Comparison of ENCODE assay signal across 14 cellular contexts in genomic region chr6:150293423-150294280, GRCh38.
DNase-seq lines count a peak whose midpoint lies in the region; ATAC-seq, FAIRE-seq and TF ChIP-seq lines count a peak whose summit lies in the region.
"Had no signal": no experiment of that assay in that cellular context is flagged by ENCODE, and none has a peak within 500 bp of the region (broad histone marks: within the 10 kb centered on the region; RNA-seq: fewer than 3 reads in every experiment).

No MANE protein-coding gene starts in this region.

- no peak overlapping the region for H2BK20ac ChIP-seq in IMR-90 (ENCODE audit: low read depth, low read length)

- dilution Hi-C loops in IMR-90 (cut with HindIII; ENCODE audit: low sequenced_read_pairs, unreplicated experiment), result no loop called here

- H3K9me3 ChIP-seq in IMR-90 (ENCODE audit: control insufficient read depth, insufficient read depth, low read length), result peaks cover 9% of the 10 kb centered on the region
- H3K9me3 ChIP-seq: ovary had no signal

- H3K14ac ChIP-seq in IMR-90 (replicated peaks; ENCODE audit: low read depth, low read length), result no peak overlapping the region

- TF ChIP-seq RAD21 in IMR-90 (IDR thresholded peaks at IDR 0.05; ENCODE audit: low read length), result no peak

- no peaks in the 10 kb centered on the region for H3K4me1 ChIP-seq in IMR-90 (ENCODE audit: control insufficient read depth, insufficient read depth, low read length)

- TF ChIP-seq POLR2A in IMR-90 (IDR thresholded peaks at IDR 0.05; ENCODE audit: low read depth, low read length) (no peak), GM12892 (IDR thresholded peaks at IDR 0.05; ENCODE audit: low read depth, low read length) (no peak)

- H3K4me3 ChIP-seq in IMR-90 (ENCODE audit: insufficient read depth, low read depth, low read length), result no peak overlapping the region
- H3K4me3 ChIP-seq: ovary, SK-N-MC had no signal

- no peaks in the 10 kb centered on the region for H4K20me1 ChIP-seq in IMR-90 (ENCODE audit: insufficient read depth, low read length)

- H2BK15ac ChIP-seq in IMR-90 (ENCODE audit: low read depth, low read length), result no peak overlapping the region

- H3K9me1 ChIP-seq in IMR-90 (ENCODE audit: insufficient read depth, low read length), result no peaks in the 10 kb centered on the region

- no peak overlapping the region for H3K56ac ChIP-seq in IMR-90 (ENCODE audit: extremely low read depth, insufficient read depth, low read length)

- H3K4me2 ChIP-seq in IMR-90 (ENCODE audit: low read depth, low read length), result no peak overlapping the region

- H2BK120ac ChIP-seq in IMR-90 (ENCODE audit: low read depth, low read length), result no peak overlapping the region

- WGBS in IMR-90 (ENCODE audit: extremely low coverage in 2 of 2, insufficient read length in 1 of 2), 2 experiments, result no CpG with 5 or more reads among the region's 2 CpGs

- CTCF ChIA-PET in IMR-90 (lab: Yijun Ruan, JAX), result interaction anchor here (0.6 kb wide), 1 partner anchor 213 kb away, joined by 5 read pairs; no protein-coding TSS in a partner anchor

- H2AK5ac ChIP-seq in IMR-90 (ENCODE audit: low read depth, low read length), result no peak overlapping the region

- H4K91ac ChIP-seq in IMR-90 (ENCODE audit: insufficient read depth, low read depth, low read length), result no peak overlapping the region

- DNase-seq in AG08396 (ENCODE audit: low spot score) (peak; percentile 45), IMR-90 (peak; percentile 74), amniotic epithelial cell (ENCODE audit: low read depth) (peak; percentile 49), iris pigment epithelial cell (ENCODE audit: low read depth) (peak; percentile 69), GM12892 (ENCODE audit: insufficient read length) (no peak), DMS79 (lab: John Stamatoyannopoulos, UW) (no peak)
- no peak for DNase-seq in stimulated activated CD4-positive, alpha-beta T cell treated with anti-CD3 and anti-CD28 coated beads, Interleukin-2, amount 100 ng/mL, for 48 hours
- DNase-seq: CD4-positive, alpha-beta memory T cell; cerebellar nuclear complex; kidney; NCI-H2081; ovary had no signal

- H3K36me3 ChIP-seq in IMR-90 (ENCODE audit: control insufficient read depth, insufficient read depth, low read length), result no peaks in the 10 kb centered on the region
- H3K36me3 ChIP-seq: ovary had no signal

- intact Hi-C loops in IMR-90 (cut with micrococcal nuclease), result no loop called here

- no peak overlapping the region for H3K23ac ChIP-seq in IMR-90 (ENCODE audit: low read depth, low read length)

- in situ Hi-C loops in IMR-90 (cut with MboI; ENCODE audit: low sequenced_read_pairs), result no loop called here

- no peaks in the 10 kb centered on the region for H3K79me1 ChIP-seq in IMR-90 (ENCODE audit: low read depth in 1 of 2, low read length in 2 of 2)

- H3K18ac ChIP-seq in IMR-90 (ENCODE audit: low read depth, low read length), result no peak overlapping the region

- no peak overlapping the region for H3K9ac ChIP-seq in IMR-90 (ENCODE audit: low read depth, low read length)

- no peak overlapping the region for H2AFZ ChIP-seq in IMR-90 (replicated peaks; ENCODE audit: low read length, poor library complexity)

- H4K8ac ChIP-seq in IMR-90 (ENCODE audit: low read depth in 2 of 2, low read length in 2 of 2), result no peak overlapping the region

- H3K27ac ChIP-seq in IMR-90 (ENCODE audit: insufficient read depth, low read length), result no peak overlapping the region
- H3K27ac ChIP-seq: ovary, SK-N-MC had no signal

- ATAC-seq in IMR-90 (ENCODE audit: low read depth), result peak; percentile 61
- ATAC-seq in GM21381 (IDR thresholded peaks at IDR 0.05; ENCODE audit: unreplicated experiment), result no peak

- H3K4ac ChIP-seq in IMR-90 (ENCODE audit: low read depth, low read length), result no peak overlapping the region

- POLR2A ChIA-PET in IMR-90 (lab: Charles Lee; ENCODE audit: unreplicated experiment), result interaction anchor here (0.6 kb wide), 1 partner anchor 84 kb away, joined by 3 read pairs; no protein-coding TSS in a partner anchor

- TF ChIP-seq CTCF in IMR-90 (conservative IDR thresholded peaks at IDR 0.05; ENCODE audit: low read depth, low read length), result no peak

- no peak overlapping the region for H2BK5ac ChIP-seq in IMR-90 (ENCODE audit: low read depth, low read length, poor library complexity, severe bottlenecking)

- H3K27me3 ChIP-seq in IMR-90 (ENCODE audit: control insufficient read depth, insufficient read depth, low read length), result peaks cover under 1% of the 10 kb centered on the region; the same call in 1 of the 2 replicates
- H3K27me3 ChIP-seq: ovary had no signal

- FAIRE-seq in GM12892 (lab: Jason Lieb, UNC), result no peak
- FAIRE-seq: kidney had no signal

- BruUV-seq in IMR-90 (replicated peaks; lab: Mats Ljungman, UMichigan), result no TSS peak

- no peak overlapping the region for H4K5ac ChIP-seq in IMR-90 (ENCODE audit: low read depth, low read length)

- H2AK9ac ChIP-seq in IMR-90 (replicated peaks; ENCODE audit: low read depth, low read length, poor library complexity), result no peak overlapping the region

TF ChIP-seq in IMR-90, 13 proteins besides CTCF, POLR2A, EP300 and RAD21:
- no peak for TF ChIP-seq CHD1 (IDR thresholded peaks at IDR 0.05; ENCODE audit: low read depth, low read length)
- no peak for TF ChIP-seq MAFK (IDR thresholded peaks at IDR 0.05; ENCODE audit: low read depth, low read length)
- TF ChIP-seq ELK1 (IDR thresholded peaks at IDR 0.05; ENCODE audit: borderline replicate concordance, low read depth, low read length), result no peak
- no peak for TF ChIP-seq SMC3 (IDR thresholded peaks at IDR 0.05; ENCODE audit: low read depth, low read length)
- no peak for TF ChIP-seq MXI1 (IDR thresholded peaks at IDR 0.05; ENCODE audit: borderline replicate concordance, low read depth, low read length)
- no peak for TF ChIP-seq FOS (IDR thresholded peaks at IDR 0.05; ENCODE audit: low read depth, low read length)
- TF ChIP-seq MAZ (IDR thresholded peaks at IDR 0.05; ENCODE audit: borderline replicate concordance, low read depth, low read length), result no peak
- TF ChIP-seq USF2 (IDR thresholded peaks at IDR 0.05; ENCODE audit: low read depth, low read length), result no peak
- no peak for TF ChIP-seq RCOR1 (IDR thresholded peaks at IDR 0.05; ENCODE audit: insufficient replicate concordance, low read length)
- no peak for TF ChIP-seq BHLHE40 (IDR thresholded peaks at IDR 0.05; ENCODE audit: low read depth, low read length)
- TF ChIP-seq RFX5 (IDR thresholded peaks at IDR 0.05; ENCODE audit: low read depth, low read length), result no peak
- TF ChIP-seq NFE2L2 (IDR thresholded peaks at IDR 0.05; ENCODE audit: low read depth, low read length), result no peak
- TF ChIP-seq CEBPB (IDR thresholded peaks at IDR 0.05; ENCODE audit: low read depth, low read length), result no peak

Comparison
In these comparisons a context has a peak if more than half of its experiments do, and no peak if none do; other contexts are left out.
1. DNase-seq: peak in AG08396 (single experiment), IMR-90 (single experiment), amniotic epithelial cell (single experiment) and iris pigment epithelial cell (single experiment); none in stimulated activated CD4-positive, alpha-beta T cell treated with anti-CD3 and anti-CD28 coated beads, Interleukin-2, amount 100 ng/mL, for 48 hours (0 of 2), GM12892 (single experiment) and DMS79 (single experiment).